20 cellular contexts compared by ENCODE assay signal in genomic region chr10:73017955-73018480, GRCh38.
DNase-seq lines count a peak whose midpoint lies in the region; ATAC-seq and TF ChIP-seq lines count a peak whose summit lies in the region.
"Had no signal": no experiment of that assay in that cellular context is flagged by ENCODE, and none has a peak within 500 bp of the region (broad histone marks: within the 10 kb centered on the region; RNA-seq: fewer than 3 reads in every experiment).

No MANE protein-coding gene starts in this region.

- H3K27me3 ChIP-seq in right lobe of liver (no peaks in the 10 kb centered on the region), upper lobe of left lung (no peaks in the 10 kb centered on the region)
- H3K27me3 ChIP-seq: foreskin keratinocyte had no signal

- no peak overlapping the region for H3K4me3 ChIP-seq in right lobe of liver
- H3K4me3 ChIP-seq in upper lobe of left lung, result no peak overlapping the region
- H3K4me3 ChIP-seq: SK-N-MC had no signal

- no peak for TF ChIP-seq EP300 in upper lobe of left lung (IDR thresholded peaks at IDR 0.05)

- H3K36me3 ChIP-seq in right lobe of liver (peaks cover 5 to 57% (median 20%) of the 10 kb centered on the region in 4 donors), upper lobe of left lung (peaks cover 4 to 39% (median 17%) of the 10 kb centered on the region in 4 donors)

- H3K9me3 ChIP-seq in right lobe of liver (no peaks in the 10 kb centered on the region), upper lobe of left lung (no peaks in the 10 kb centered on the region)

- 100% methylated on average over 1 of the region's 2 CpGs for WGBS in right lobe of liver (ENCODE audit: insufficient coverage, low coverage, low lambda C conversion rate, missing lambda C conversion rate)
- 72 to 100% methylated on average over 1 to 2 of the region's 2 CpGs for WGBS in upper lobe of left lung, 2 donors

- H3K27ac ChIP-seq in right lobe of liver, result no peak overlapping the region
- no peak overlapping the region for H3K27ac ChIP-seq in upper lobe of left lung
- H3K27ac ChIP-seq: 22Rv1, foreskin keratinocyte, KMS-11, SK-N-MC had no signal

- intact Hi-C loops in right lobe of liver (cut with DNase I), result no loop called here

- TF ChIP-seq CTCF in right lobe of liver (IDR thresholded peaks at IDR 0.05) (no peak), upper lobe of left lung (IDR thresholded peaks at IDR 0.05) (no peak)

- ATAC-seq in esophagus mucosa, result peak; percentile 78
- ATAC-seq in right lobe of liver, result peak; percentile 21 to 56 (median 24)
- peak; percentile 29 to 59 for ATAC-seq in upper lobe of left lung (ENCODE audit: low FRiP score in 2 of 2)
- no peak for ATAC-seq in HG03196 (IDR thresholded peaks at IDR 0.05; ENCODE audit: unreplicated experiment)
- ATAC-seq: foreskin keratinocyte, HCT116 had no signal

- DNase-seq in NCI-H2227 (lab: John Stamatoyannopoulos, UW; ENCODE audit: unreplicated experiment) (peak; percentile 1), NCI-H2227 treated with DMSO at 0.1 percent for 48 hours (lab: John Stamatoyannopoulos, UW) (no peak), right lobe of liver (no peak), upper lobe of left lung (peak in 1 of 2 donors; percentile 70), MV-4-11 (lab: John Stamatoyannopoulos, UW) (no peak), H4 (ENCODE audit: low spot score) (no peak)
- DNase-seq: activated CD8-positive, alpha-beta memory T cell treated with anti-CD3 and anti-CD28 coated beads for 24 hours; CD4-positive, alpha-beta T cell; effector CD4-positive, alpha-beta T cell; foreskin keratinocyte; NCI-H1436 treated with DMSO at 0.1 percent for 48 hours; NCI-H446; occipital lobe; stimulated activated CD4-positive, alpha-beta T cell treated with anti-CD3 and anti-CD28 coated beads, Interleukin-12 subunit alpha, Interleukin-12 subunit beta, amount 100 ng/mL, for 4 hours had no signal

- H3K4me1 ChIP-seq in right lobe of liver (no peaks in the 10 kb centered on the region), upper lobe of left lung (peaks cover 0 to 20% (median 10%) of the 10 kb centered on the region in 4 donors)
- H3K4me1 ChIP-seq: foreskin keratinocyte had no signal

- TF ChIP-seq POLR2A in right lobe of liver (IDR thresholded peaks at IDR 0.05), result no peak
- no peak for TF ChIP-seq POLR2A in upper lobe of left lung (IDR thresholded peaks at IDR 0.05)
